In the genomic region with DNA sequence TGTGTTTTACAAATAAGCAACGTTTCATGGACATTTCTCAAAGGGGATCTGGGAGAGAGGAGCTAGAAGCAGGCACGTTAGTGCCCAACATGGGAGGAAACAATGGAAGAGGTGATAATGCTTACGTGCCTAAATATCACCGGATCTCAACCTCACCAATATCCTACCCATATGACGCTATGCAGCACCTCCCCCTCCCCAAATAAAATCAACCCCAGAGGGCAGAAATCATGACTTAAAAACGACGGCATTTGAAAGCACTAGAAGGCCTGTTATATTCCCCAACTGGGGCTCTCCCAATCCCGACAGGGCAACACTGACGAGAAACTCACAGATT, we compare ENCODE assay signal across 2 cellular contexts.
TF ChIP-seq lines count a peak whose summit lies in the region.

No MANE protein-coding gene starts in this region.

TF ChIP-seq in K562, 482 proteins besides CTCF, POLR2A, EP300 and RAD21 (continued from another document and continues in another):
- TF ChIP-seq, protein P1, sequence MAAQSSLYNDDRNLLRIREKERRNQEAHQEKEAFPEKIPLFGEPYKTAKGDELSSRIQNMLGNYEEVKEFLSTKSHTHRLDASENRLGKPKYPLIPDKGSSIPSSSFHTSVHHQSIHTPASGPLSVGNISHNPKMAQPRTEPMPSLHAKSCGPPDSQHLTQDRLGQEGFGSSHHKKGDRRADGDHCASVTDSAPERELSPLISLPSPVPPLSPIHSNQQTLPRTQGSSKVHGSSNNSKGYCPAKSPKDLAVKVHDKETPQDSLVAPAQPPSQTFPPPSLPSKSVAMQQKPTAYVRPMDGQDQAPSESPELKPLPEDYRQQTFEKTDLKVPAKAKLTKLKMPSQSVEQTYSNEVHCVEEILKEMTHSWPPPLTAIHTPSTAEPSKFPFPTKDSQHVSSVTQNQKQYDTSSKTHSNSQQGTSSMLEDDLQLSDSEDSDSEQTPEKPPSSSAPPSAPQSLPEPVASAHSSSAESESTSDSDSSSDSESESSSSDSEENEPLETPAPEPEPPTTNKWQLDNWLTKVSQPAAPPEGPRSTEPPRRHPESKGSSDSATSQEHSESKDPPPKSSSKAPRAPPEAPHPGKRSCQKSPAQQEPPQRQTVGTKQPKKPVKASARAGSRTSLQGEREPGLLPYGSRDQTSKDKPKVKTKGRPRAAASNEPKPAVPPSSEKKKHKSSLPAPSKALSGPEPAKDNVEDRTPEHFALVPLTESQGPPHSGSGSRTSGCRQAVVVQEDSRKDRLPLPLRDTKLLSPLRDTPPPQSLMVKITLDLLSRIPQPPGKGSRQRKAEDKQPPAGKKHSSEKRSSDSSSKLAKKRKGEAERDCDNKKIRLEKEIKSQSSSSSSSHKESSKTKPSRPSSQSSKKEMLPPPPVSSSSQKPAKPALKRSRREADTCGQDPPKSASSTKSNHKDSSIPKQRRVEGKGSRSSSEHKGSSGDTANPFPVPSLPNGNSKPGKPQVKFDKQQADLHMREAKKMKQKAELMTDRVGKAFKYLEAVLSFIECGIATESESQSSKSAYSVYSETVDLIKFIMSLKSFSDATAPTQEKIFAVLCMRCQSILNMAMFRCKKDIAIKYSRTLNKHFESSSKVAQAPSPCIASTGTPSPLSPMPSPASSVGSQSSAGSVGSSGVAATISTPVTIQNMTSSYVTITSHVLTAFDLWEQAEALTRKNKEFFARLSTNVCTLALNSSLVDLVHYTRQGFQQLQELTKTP (IDR thresholded peaks at IDR 0.05; ENCODE audit: low read depth in 1 of 2, partially characterized antibody in 2 of 2), result peak in 1 of 2 experiments; percentile 67
- 0 out of 2 replicates have a peak, but pooled peaks have one; percentile 46 for TF ChIP-seq NR1H2 (CRISPR knock-in tag; IDR thresholded peaks at IDR 0.05)
- no peak for TF ChIP-seq TEAD2 (tag; IDR thresholded peaks at IDR 0.05)
- TF ChIP-seq, protein P2, sequence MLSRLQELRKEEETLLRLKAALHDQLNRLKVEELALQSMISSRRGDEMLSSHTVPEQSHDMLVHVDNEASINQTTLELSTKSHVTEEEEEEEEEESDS (CRISPR knock-in tag; IDR thresholded peaks at IDR 0.05), result no peak
- no peak for TF ChIP-seq ZKSCAN1 (IDR thresholded peaks at IDR 0.05; ENCODE audit: low read depth, low read length)
- peak; percentile 7; the same call in 1 of the 2 replicates for TF ChIP-seq RFX7 (CRISPR knock-in tag; IDR thresholded peaks at IDR 0.05)
- 0 out of 2 replicates have a peak, but pooled peaks have one; percentile 4 for TF ChIP-seq TARDBP (IDR thresholded peaks at IDR 0.05)
- peak; percentile 43; the same call in 1 of the 2 replicates for TF ChIP-seq FOSL1 (tag; conservative IDR thresholded peaks at IDR 0.05)
- TF ChIP-seq, protein P3, sequence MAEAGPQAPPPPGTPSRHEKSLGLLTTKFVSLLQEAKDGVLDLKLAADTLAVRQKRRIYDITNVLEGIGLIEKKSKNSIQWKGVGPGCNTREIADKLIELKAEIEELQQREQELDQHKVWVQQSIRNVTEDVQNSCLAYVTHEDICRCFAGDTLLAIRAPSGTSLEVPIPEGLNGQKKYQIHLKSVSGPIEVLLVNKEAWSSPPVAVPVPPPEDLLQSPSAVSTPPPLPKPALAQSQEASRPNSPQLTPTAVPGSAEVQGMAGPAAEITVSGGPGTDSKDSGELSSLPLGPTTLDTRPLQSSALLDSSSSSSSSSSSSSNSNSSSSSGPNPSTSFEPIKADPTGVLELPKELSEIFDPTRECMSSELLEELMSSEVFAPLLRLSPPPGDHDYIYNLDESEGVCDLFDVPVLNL (CRISPR knock-in tag; IDR thresholded peaks at IDR 0.05; ENCODE audit: low read depth), result no peak

TF ChIP-seq in liver, 16 proteins besides CTCF, POLR2A, EP300 and RAD21 (continued from another document):
- TF ChIP-seq, protein P4, sequence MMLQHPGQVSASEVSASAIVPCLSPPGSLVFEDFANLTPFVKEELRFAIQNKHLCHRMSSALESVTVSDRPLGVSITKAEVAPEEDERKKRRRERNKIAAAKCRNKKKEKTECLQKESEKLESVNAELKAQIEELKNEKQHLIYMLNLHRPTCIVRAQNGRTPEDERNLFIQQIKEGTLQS (IDR thresholded peaks at IDR 0.05), result no peak
- TF ChIP-seq TAF1 (conservative IDR thresholded peaks at IDR 0.05), result no peak
